ENCODE assay signal across 1 cellular context in genomic region chr9:19201899-19202891, GRCh38.
TF ChIP-seq lines count a peak whose summit lies in the region.

No MANE protein-coding gene starts in this region.

TF ChIP-seq in liver, 16 proteins besides CTCF, POLR2A, EP300 and RAD21 (continued from another document):
- peak; percentile 62 for TF ChIP-seq REST (IDR thresholded peaks at IDR 0.05)
- TF ChIP-seq HNF4A (conservative IDR thresholded peaks at IDR 0.05), result peak; percentile 71 to 77
- peak; percentile 82 for TF ChIP-seq SP1 (IDR thresholded peaks at IDR 0.05)
- no peak for TF ChIP-seq TAF1 (conservative IDR thresholded peaks at IDR 0.05)
- TF ChIP-seq HNF4G (IDR thresholded peaks at IDR 0.05), result no peak
- TF ChIP-seq ZBTB33 (IDR thresholded peaks at IDR 0.05), result peak; percentile 30
- peak; percentile 35 to 45 for TF ChIP-seq JUND (IDR thresholded peaks at IDR 0.05)
